10 cellular contexts compared by ENCODE assay signal in the genomic region with DNA sequence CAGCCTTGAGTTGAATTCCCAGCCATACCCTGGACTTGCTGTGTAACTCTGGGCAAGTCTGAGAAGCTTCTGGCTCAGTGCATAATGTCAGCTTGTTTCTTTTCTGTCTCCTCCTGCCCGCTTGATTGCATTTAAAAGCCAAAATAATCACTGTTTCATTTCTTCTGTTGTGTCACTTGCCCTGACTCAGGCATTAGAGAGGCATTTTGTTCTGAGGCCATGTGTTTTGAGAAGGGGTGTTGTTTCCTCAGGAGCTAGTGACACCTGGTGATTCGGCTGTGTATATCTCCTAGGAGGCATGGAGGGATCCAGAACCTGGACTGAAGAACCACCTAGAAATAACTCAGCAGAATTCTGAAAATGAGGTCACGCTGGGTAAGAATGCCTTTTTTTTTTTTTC. TPM values are rescaled to one million over a fixed set of nuclear protein-coding genes. Genes with fewer than 3 reads are reported as not detected.
A peak's percentile ranks its signal among the peaks of the same experiment; 100 is the strongest.
DNase-seq lines count a peak whose midpoint lies in the region; ATAC-seq, FAIRE-seq and TF ChIP-seq lines count a peak whose summit lies in the region.
"Had no signal": no experiment of that assay in that cellular context is flagged by ENCODE, and none has a peak within 500 bp of the region (broad histone marks: within the 10 kb centered on the region; RNA-seq: fewer than 3 reads in every experiment).

No MANE protein-coding gene starts in this region.

- H3K4me1 Mint-ChIP-seq in T-helper 17 cell: peaks cover 20% of the 10 kb centered on the region

- no peak overlapping the region for H3K27ac Mint-ChIP-seq in T-helper 17 cell

- H3K27ac ChIP-seq in angular gyrus (ENCODE audit: low read depth, low read length): peak overlapping the region; percentile 29
- H3K27ac ChIP-seq: cardiac muscle cell had no signal

- TF ChIP-seq CTCF in LNCAP (IDR thresholded peaks at IDR 0.05): peak; percentile 14; the same call in 1 of the 2 replicates

- peaks cover 3% of the 10 kb centered on the region for H3K36me3 Mint-ChIP-seq in T-helper 17 cell (ENCODE audit: low read depth)

- H3K27me3 Mint-ChIP-seq in T-helper 17 cell: no peaks in the 10 kb centered on the region

- no peak overlapping the region for H3K4me3 Mint-ChIP-seq in T-helper 17 cell

- no peaks in the 10 kb centered on the region for H3K9me3 ChIP-seq in T-helper 17 cell (ENCODE audit: control insufficient read depth, low read length, poor library complexity, severe bottlenecking)

- DNase-seq in left kidney (ENCODE audit: low read depth, low spot score) (peak; percentile 29), T-helper 17 cell (no peak), hepatic stellate cell (ENCODE audit: low spot score) (no peak)
- DNase-seq in stimulated activated CD4-positive, alpha-beta T cell treated with anti-CD3 and anti-CD28 coated beads, Interleukin-2, amount 100 ng/mL, for 24 hours: no peak

- no peak for ATAC-seq in T-helper 17 cell
- no peak for ATAC-seq in HG02970 (IDR thresholded peaks at IDR 0.05; ENCODE audit: low FRiP score, unreplicated experiment)
- ATAC-seq: Right ventricle myocardium inferior had no signal

- peak; percentile 13 for FAIRE-seq in G401.6 (lab: Jason Lieb, UNC)

RNA-seq across cellular contexts. Expression of a gene that starts 16.0 kb away (rescaled TPM):
- 10 to 100 TPM; 26.0 to 29.8 TPM for total RNA-seq in T-helper 17 cell

RNA-seq across cellular contexts. Expression of a gene that starts 19.9 kb away (rescaled TPM):
- total RNA-seq in T-helper 17 cell: 1 to 10 TPM; 2.0 to 3.3 TPM

RNA-seq across cellular contexts. Expression of a gene that starts 37.3 kb away (rescaled TPM):
- total RNA-seq in T-helper 17 cell: 1 to 10 TPM; 3.6 to 4.1 TPM
